1 cellular context compared by ENCODE assay signal in genomic region chr16:82082543-82083244, GRCh38.
TF ChIP-seq lines count a peak whose summit lies in the region.

No MANE protein-coding gene starts in this region.

TF ChIP-seq in HepG2, 621 proteins besides CTCF, POLR2A, EP300 and RAD21 (continued from another document and continues in another):
- peak; percentile 75; the same call in 1 of the 2 replicates for TF ChIP-seq HMGXB3 (CRISPR knock-in tag; IDR thresholded peaks at IDR 0.05; ENCODE audit: borderline replicate concordance)
- peak; percentile 96 for TF ChIP-seq THRA (CRISPR knock-in tag; IDR thresholded peaks at IDR 0.05; ENCODE audit: borderline replicate concordance)
- TF ChIP-seq HDAC1 (CRISPR knock-in tag; IDR thresholded peaks at IDR 0.05): peak; percentile 82
- no peak for TF ChIP-seq GLI4 (CRISPR knock-in tag; IDR thresholded peaks at IDR 0.05; ENCODE audit: borderline replicate concordance)
- TF ChIP-seq ZNF7 (CRISPR knock-in tag; IDR thresholded peaks at IDR 0.05): no peak
- TF ChIP-seq SAFB2 (CRISPR knock-in tag; IDR thresholded peaks at IDR 0.05; ENCODE audit: borderline replicate concordance, low read depth): no peak; the same call in 1 of the 2 replicates
- TF ChIP-seq ZNF414 (CRISPR knock-in tag; IDR thresholded peaks at IDR 0.05): peak; percentile 87; the same call in 1 of the 2 replicates
- no peak for TF ChIP-seq ZNF761 (CRISPR knock-in tag; conservative IDR thresholded peaks at IDR 0.05)
- TF ChIP-seq ZNF550 (CRISPR knock-in tag; IDR thresholded peaks at IDR 0.05; ENCODE audit: borderline replicate concordance): no peak
- TF ChIP-seq CBX2 (IDR thresholded peaks at IDR 0.05; ENCODE audit: low read depth, low read length): no peak
- TF ChIP-seq CBX2 (CRISPR knock-in tag; IDR thresholded peaks at IDR 0.05; ENCODE audit: low read depth): 0 out of 2 replicates have a peak, but pooled peaks have one; percentile 27
- TF ChIP-seq ZNF276 (CRISPR knock-in tag; IDR thresholded peaks at IDR 0.05; ENCODE audit: low read depth): no peak
- peak; percentile 31; the same call in 1 of the 2 replicates for TF ChIP-seq ATF7 (IDR thresholded peaks at IDR 0.05)
- TF ChIP-seq ATF7 (CRISPR knock-in tag; IDR thresholded peaks at IDR 0.05): no peak; the same call in 1 of the 2 replicates
- TF ChIP-seq HNF1A (IDR thresholded peaks at IDR 0.05; ENCODE audit: low read depth): peak; percentile 76
- TF ChIP-seq HNF1A (CRISPR knock-in tag; IDR thresholded peaks at IDR 0.05; ENCODE audit: borderline replicate concordance): peak; percentile 66; the same call in 1 of the 2 replicates
- TF ChIP-seq ELF3 (CRISPR knock-in tag; IDR thresholded peaks at IDR 0.05): peak; percentile 93
- no peak for TF ChIP-seq ZNF570 (CRISPR knock-in tag; IDR thresholded peaks at IDR 0.05; ENCODE audit: borderline replicate concordance)
- TF ChIP-seq ZBTB7B (CRISPR knock-in tag; IDR thresholded peaks at IDR 0.05): peak; percentile 94
- TF ChIP-seq CREM (IDR thresholded peaks at IDR 0.05): peak; percentile 88
- TF ChIP-seq CREM (CRISPR knock-in tag; IDR thresholded peaks at IDR 0.05): no peak
- TF ChIP-seq RERE (CRISPR knock-in tag; IDR thresholded peaks at IDR 0.05; ENCODE audit: low read depth): peak; percentile 86
- TF ChIP-seq TCF12 (IDR thresholded peaks at IDR 0.05): no peak
- no peak; the same call in 1 of the 2 replicates for TF ChIP-seq TCF12 (CRISPR knock-in tag; IDR thresholded peaks at IDR 0.05)
- no peak for TF ChIP-seq ARHGAP35 (CRISPR knock-in tag; IDR thresholded peaks at IDR 0.05; ENCODE audit: borderline replicate concordance)
- TF ChIP-seq ZNF616 (CRISPR knock-in tag; IDR thresholded peaks at IDR 0.05; ENCODE audit: low read depth): no peak
- no peak for TF ChIP-seq SP1 (IDR thresholded peaks at IDR 0.05)
- TF ChIP-seq SP1 (CRISPR knock-in tag; IDR thresholded peaks at IDR 0.05): 0 out of 2 replicates have a peak, but pooled peaks have one; percentile 43
- no peak; the same call in 1 of the 2 replicates for TF ChIP-seq ONECUT2 (CRISPR knock-in tag; IDR thresholded peaks at IDR 0.05)
